18 cellular contexts compared by ENCODE assay signal in genomic region chr22:48424201-48424627, GRCh38.
"Had no signal": no experiment of that assay in that cellular context is flagged by ENCODE, and none has a peak within 500 bp of the region (broad histone marks: within the 10 kb centered on the region; RNA-seq: fewer than 3 reads in every experiment).

No MANE protein-coding gene starts in this region.

- H3K27ac ChIP-seq: dorsolateral prefrontal cortex, gastrocnemius medialis, pancreas, prostate gland, spleen, testis, tibial nerve had no signal

- DNase-seq: cerebellar nuclear complex; cortex of kidney; effector CD8-positive, alpha-beta T cell; gastrocnemius medialis; kidney glomerular epithelial cell; mammary epithelial cell; mucosa of descending colon; naive thymus-derived CD8-positive, alpha-beta T cell; spleen; stimulated activated CD4-positive, alpha-beta T cell treated with anti-CD3 and anti-CD28 coated beads, Interleukin-15, amount 100 ng/mL, for 24 hours; stimulated activated CD4-positive, alpha-beta T cell treated with anti-CD3 and anti-CD28 coated beads, Interleukin-1b, Interleukin-23, amount 100 ng/mL, for 48 hours; stimulated activated CD4-positive, alpha-beta T cell treated with anti-CD3 and anti-CD28 coated beads, Interleukin-4, amount 100 ng/mL, for 24 hours; testis had no signal

- H3K4me1 ChIP-seq: gastrocnemius medialis, pancreas, prostate gland, spleen, testis, tibial nerve had no signal

- H3K36me3 ChIP-seq: gastrocnemius medialis, pancreas, prostate gland, spleen, tibial nerve had no signal

- H3K9me3 ChIP-seq: gastrocnemius medialis, mucosa of descending colon, pancreas, prostate gland, spleen, testis, tibial nerve had no signal

- H3K4me3 ChIP-seq: dorsolateral prefrontal cortex, gastrocnemius medialis, mucosa of descending colon, pancreas, prostate gland, spleen, testis, tibial nerve had no signal

- ATAC-seq: gastrocnemius medialis; mucosa of descending colon; naive thymus-derived CD8-positive, alpha-beta T cell; pancreas; stimulated activated memory B cell treated with anti-CD40 and anti-IgM and Interleukin-4, amounts not matched to agents 10 μg/mL and 1 μg/mL and 100 μg/mL, for 72 hours had no signal

- H3K27me3 ChIP-seq: gastrocnemius medialis, pancreas, testis, tibial nerve had no signal
